ENCODE assay signal across 1 cellular context in the genomic region with DNA sequence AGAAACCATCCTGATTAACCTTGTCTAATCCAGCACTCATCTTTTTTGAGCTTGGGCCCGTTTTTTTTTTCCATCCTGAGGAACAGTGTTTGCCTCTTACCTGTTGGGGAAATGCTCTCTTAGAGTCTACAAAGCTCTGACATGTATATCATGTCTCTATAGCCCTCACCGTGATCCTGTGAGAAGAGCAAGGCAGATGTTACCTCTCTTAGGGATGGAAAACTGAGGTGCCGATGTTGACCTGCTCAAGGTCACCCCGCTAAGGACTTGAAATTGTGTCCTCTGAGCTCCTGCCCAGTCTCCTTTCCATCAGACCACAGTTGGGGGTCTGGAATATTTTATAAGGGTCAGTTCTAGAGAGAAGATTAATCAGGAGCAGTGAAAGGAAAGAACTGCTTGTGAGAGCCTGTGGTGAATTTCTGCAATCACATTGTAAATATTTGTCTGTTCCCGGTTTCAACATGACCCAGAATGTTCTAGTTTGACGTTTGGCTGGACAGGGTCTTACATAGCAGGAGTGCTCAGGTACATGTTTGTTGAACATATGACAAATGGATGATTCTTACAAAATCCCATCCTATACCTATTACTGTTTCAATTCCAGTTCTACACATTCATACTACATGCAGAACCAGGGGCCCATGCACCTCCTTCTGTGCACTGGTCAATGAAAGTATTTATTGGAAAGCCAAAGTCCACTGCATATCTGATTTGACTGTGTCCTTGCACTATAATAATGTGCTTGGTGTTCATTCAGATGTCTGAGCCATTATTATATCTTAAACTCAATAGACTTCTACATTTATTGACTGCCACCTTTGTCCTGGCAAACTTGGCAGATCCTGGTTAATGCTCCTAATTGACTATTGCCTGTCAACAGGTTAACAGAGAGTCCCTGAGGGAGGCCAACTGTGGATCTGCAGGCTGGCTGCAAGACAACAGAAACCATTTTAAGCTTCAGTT.
A peak's percentile ranks its signal among the peaks of the same experiment; 100 is the strongest.
TF ChIP-seq lines count a peak whose summit lies in the region.

No MANE protein-coding gene starts in this region.

TF ChIP-seq in HepG2, 621 proteins besides CTCF, POLR2A, EP300 and RAD21 (continues in another document):
- TF ChIP-seq ZNF841 (CRISPR knock-in tag; IDR thresholded peaks at IDR 0.05; ENCODE audit: borderline replicate concordance) (no peak), ZNF367 (CRISPR knock-in tag; IDR thresholded peaks at IDR 0.05; ENCODE audit: borderline replicate concordance) (no peak), CEBPB (IDR thresholded peaks at IDR 0.05; ENCODE audit: borderline replicate concordance, low read depth, low read length) (no peak), ETS1 (CRISPR knock-in tag; IDR thresholded peaks at IDR 0.05) (no peak), BORCS8-MEF2B (CRISPR knock-in tag; IDR thresholded peaks at IDR 0.05) (no peak), NONO (IDR thresholded peaks at IDR 0.05) (no peak), NONO (CRISPR knock-in tag; conservative IDR thresholded peaks at IDR 0.05) (no peak), TSC22D2 (CRISPR knock-in tag; IDR thresholded peaks at IDR 0.05; ENCODE audit: borderline replicate concordance) (no peak), PCBP2 (optimal IDR thresholded peaks at IDR 0.05; ENCODE audit: low read depth, low read length, poor library complexity, severe bottlenecking) (no peak), THAP8 (CRISPR knock-in tag; IDR thresholded peaks at IDR 0.05; ENCODE audit: borderline replicate concordance) (no peak), SAP130 (CRISPR knock-in tag; IDR thresholded peaks at IDR 0.05; ENCODE audit: low read depth) (peak; percentile 62), ELF4 (CRISPR knock-in tag; IDR thresholded peaks at IDR 0.05; ENCODE audit: borderline replicate concordance) (no peak), TMF1 (CRISPR knock-in tag; IDR thresholded peaks at IDR 0.05; ENCODE audit: low read depth) (no peak), SMC3 (IDR thresholded peaks at IDR 0.05; ENCODE audit: low read length) (no peak), STAT6 (CRISPR knock-in tag; IDR thresholded peaks at IDR 0.05; ENCODE audit: borderline replicate concordance) (no peak), TCF12 (IDR thresholded peaks at IDR 0.05) (no peak), TCF12 (CRISPR knock-in tag; IDR thresholded peaks at IDR 0.05) (no peak), ZNF7 (CRISPR knock-in tag; IDR thresholded peaks at IDR 0.05) (no peak), RARA (CRISPR knock-in tag; IDR thresholded peaks at IDR 0.05) (no peak)
- TF ChIP-seq, protein P1, sequence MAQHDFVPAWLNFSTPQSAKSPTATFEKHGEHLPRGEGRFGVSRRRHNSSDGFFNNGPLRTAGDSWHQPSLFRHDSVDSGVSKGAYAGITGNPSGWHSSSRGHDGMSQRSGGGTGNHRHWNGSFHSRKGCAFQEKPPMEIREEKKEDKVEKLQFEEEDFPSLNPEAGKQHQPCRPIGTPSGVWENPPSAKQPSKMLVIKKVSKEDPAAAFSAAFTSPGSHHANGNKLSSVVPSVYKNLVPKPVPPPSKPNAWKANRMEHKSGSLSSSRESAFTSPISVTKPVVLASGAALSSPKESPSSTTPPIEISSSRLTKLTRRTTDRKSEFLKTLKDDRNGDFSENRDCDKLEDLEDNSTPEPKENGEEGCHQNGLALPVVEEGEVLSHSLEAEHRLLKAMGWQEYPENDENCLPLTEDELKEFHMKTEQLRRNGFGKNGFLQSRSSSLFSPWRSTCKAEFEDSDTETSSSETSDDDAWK (CRISPR knock-in tag; IDR thresholded peaks at IDR 0.05), result no peak
- TF ChIP-seq, protein P2, sequence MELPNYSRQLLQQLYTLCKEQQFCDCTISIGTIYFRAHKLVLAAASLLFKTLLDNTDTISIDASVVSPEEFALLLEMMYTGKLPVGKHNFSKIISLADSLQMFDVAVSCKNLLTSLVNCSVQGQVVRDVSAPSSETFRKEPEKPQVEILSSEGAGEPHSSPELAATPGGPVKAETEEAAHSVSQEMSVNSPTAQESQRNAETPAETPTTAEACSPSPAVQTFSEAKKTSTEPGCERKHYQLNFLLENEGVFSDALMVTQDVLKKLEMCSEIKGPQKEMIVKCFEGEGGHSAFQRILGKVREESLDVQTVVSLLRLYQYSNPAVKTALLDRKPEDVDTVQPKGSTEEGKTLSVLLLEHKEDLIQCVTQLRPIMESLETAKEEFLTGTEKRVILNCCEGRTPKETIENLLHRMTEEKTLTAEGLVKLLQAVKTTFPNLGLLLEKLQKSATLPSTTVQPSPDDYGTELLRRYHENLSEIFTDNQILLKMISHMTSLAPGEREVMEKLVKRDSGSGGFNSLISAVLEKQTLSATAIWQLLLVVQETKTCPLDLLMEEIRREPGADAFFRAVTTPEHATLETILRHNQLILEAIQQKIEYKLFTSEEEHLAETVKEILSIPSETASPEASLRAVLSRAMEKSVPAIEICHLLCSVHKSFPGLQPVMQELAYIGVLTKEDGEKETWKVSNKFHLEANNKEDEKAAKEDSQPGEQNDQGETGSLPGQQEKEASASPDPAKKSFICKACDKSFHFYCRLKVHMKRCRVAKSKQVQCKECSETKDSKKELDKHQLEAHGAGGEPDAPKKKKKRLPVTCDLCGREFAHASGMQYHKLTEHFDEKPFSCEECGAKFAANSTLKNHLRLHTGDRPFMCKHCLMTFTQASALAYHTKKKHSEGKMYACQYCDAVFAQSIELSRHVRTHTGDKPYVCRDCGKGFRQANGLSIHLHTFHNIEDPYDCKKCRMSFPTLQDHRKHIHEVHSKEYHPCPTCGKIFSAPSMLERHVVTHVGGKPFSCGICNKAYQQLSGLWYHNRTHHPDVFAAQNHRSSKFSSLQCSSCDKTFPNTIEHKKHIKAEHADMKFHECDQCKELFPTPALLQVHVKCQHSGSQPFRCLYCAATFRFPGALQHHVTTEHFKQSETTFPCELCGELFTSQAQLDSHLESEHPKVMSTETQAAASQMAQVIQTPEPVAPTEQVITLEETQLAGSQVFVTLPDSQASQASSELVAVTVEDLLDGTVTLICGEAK (IDR thresholded peaks at IDR 0.05), result no peak
- TF ChIP-seq, protein P2 (CRISPR knock-in tag; IDR thresholded peaks at IDR 0.05), result no peak
- TF ChIP-seq, protein P3, sequence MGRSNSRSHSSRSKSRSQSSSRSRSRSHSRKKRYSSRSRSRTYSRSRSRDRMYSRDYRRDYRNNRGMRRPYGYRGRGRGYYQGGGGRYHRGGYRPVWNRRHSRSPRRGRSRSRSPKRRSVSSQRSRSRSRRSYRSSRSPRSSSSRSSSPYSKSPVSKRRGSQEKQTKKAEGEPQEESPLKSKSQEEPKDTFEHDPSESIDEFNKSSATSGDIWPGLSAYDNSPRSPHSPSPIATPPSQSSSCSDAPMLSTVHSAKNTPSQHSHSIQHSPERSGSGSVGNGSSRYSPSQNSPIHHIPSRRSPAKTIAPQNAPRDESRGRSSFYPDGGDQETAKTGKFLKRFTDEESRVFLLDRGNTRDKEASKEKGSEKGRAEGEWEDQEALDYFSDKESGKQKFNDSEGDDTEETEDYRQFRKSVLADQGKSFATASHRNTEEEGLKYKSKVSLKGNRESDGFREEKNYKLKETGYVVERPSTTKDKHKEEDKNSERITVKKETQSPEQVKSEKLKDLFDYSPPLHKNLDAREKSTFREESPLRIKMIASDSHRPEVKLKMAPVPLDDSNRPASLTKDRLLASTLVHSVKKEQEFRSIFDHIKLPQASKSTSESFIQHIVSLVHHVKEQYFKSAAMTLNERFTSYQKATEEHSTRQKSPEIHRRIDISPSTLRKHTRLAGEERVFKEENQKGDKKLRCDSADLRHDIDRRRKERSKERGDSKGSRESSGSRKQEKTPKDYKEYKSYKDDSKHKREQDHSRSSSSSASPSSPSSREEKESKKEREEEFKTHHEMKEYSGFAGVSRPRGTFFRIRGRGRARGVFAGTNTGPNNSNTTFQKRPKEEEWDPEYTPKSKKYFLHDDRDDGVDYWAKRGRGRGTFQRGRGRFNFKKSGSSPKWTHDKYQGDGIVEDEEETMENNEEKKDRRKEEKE (IDR thresholded peaks at IDR 0.05), result no peak
- TF ChIP-seq, protein P4, sequence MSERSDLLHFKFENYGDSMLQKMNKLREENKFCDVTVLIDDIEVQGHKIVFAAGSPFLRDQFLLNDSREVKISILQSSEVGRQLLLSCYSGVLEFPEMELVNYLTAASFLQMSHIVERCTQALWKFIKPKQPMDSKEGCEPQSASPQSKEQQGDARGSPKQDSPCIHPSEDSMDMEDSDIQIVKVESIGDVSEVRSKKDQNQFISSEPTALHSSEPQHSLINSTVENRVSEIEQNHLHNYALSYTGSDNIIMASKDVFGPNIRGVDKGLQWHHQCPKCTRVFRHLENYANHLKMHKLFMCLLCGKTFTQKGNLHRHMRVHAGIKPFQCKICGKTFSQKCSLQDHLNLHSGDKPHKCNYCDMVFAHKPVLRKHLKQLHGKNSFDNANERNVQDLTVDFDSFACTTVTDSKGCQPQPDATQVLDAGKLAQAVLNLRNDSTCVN (CRISPR knock-in tag; IDR thresholded peaks at IDR 0.05; ENCODE audit: borderline replicate concordance), result 0 out of 2 replicates have a peak, but pooled peaks have one; percentile 34
- TF ChIP-seq, protein P5, sequence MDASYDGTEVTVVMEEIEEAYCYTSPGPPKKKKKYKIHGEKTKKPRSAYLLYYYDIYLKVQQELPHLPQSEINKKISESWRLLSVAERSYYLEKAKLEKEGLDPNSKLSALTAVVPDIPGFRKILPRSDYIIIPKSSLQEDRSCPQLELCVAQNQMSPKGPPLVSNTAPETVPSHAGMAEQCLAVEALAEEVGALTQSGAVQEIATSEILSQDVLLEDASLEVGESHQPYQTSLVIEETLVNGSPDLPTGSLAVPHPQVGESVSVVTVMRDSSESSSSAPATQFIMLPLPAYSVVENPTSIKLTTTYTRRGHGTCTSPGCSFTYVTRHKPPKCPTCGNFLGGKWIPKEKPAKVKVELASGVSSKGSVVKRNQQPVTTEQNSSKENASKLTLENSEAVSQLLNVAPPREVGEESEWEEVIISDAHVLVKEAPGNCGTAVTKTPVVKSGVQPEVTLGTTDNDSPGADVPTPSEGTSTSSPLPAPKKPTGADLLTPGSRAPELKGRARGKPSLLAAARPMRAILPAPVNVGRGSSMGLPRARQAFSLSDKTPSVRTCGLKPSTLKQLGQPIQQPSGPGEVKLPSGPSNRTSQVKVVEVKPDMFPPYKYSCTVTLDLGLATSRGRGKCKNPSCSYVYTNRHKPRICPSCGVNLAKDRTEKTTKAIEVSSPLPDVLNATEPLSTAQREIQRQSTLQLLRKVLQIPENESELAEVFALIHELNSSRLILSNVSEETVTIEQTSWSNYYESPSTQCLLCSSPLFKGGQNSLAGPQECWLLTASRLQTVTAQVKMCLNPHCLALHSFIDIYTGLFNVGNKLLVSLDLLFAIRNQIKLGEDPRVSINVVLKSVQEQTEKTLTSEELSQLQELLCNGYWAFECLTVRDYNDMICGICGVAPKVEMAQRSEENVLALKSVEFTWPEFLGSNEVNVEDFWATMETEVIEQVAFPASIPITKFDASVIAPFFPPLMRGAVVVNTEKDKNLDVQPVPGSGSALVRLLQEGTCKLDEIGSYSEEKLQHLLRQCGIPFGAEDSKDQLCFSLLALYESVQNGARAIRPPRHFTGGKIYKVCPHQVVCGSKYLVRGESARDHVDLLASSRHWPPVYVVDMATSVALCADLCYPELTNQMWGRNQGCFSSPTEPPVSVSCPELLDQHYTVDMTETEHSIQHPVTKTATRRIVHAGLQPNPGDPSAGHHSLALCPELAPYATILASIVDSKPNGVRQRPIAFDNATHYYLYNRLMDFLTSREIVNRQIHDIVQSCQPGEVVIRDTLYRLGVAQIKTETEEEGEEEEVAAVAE (CRISPR knock-in tag; IDR thresholded peaks at IDR 0.05; ENCODE audit: borderline replicate concordance), result no peak
